In the genomic region with DNA sequence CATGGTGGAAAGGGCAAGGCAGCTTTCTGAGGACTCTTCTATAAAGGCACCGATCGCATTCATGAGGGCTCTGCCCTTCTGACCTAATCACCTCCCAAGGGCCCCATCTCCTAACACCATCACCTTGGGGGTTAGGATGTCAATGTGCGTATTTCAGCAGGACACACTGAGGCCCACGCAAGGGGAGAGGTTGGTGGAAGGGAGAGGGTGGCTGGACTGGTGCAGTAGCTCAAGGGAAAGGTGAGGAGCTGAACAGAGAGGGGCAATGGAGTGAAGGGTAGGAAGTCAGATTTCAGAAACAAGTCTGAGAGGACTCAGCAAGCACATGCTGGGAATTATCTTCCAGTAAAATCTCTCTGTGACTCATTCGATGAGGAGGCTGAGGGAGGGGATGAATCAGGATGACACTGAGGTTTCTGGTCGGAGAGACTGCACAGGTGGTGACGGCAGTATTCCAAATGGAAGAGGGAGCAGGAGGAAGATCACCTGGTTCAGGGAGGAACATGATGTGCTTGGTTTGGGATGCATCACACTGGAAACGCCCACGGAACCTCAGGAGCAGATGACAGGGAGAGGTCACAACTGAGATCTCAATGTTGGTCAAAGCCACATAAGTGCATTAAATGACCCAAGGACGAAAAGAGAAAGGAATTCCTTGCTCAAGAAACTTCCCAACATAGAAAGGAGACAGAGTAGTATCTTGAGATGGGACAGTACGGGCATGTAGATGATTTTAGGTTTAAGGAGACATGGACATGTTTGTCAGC, we compare ENCODE assay signal across 17 cellular contexts.
A peak's percentile ranks its signal among the peaks of the same experiment; 100 is the strongest.
DNase-seq lines count a peak whose midpoint lies in the region; ATAC-seq, FAIRE-seq and TF ChIP-seq lines count a peak whose summit lies in the region.
"Had no signal": no experiment of that assay in that cellular context is flagged by ENCODE, and none has a peak within 500 bp of the region (broad histone marks: within the 10 kb centered on the region; RNA-seq: fewer than 3 reads in every experiment).

No MANE protein-coding gene starts in this region.

- peaks cover 15% of the 10 kb centered on the region for H3K4me1 Mint-ChIP-seq in HFFc6 (ENCODE audit: low read depth)
- H3K4me1 Mint-ChIP-seq in stimulated activated naive B cell treated with anti-CD40 and anti-IgM and Interleukin-4, amounts not matched to agents 10 μg/mL and 1 μg/mL and 100 μg/mL, for 72 hours = no peaks in the 10 kb centered on the region
- H3K4me1 Mint-ChIP-seq: activated naive CD4-positive, alpha-beta T cell treated with anti-CD3 and anti-CD28 coated beads, Interleukin-2, amount 10 ng/mL, durations not matched to agents 7 days and 5 days; central memory CD8-positive, alpha-beta T cell; naive thymus-derived CD4-positive, alpha-beta T cell; WTC11 had no signal

- ATAC-seq in A549 = peak; percentile 77; a peak in 5 of 6 replicates
- ATAC-seq in RWPE2 (ENCODE audit: low read depth) = peak; percentile 98
- ATAC-seq in GM18861 (IDR thresholded peaks at IDR 0.05; ENCODE audit: unreplicated experiment) = no peak
- no peak for ATAC-seq in heart left ventricle
- no peak for ATAC-seq in GM19023 (IDR thresholded peaks at IDR 0.05; ENCODE audit: unreplicated experiment)
- no peak for ATAC-seq in stimulated activated naive B cell treated with anti-CD40 and anti-IgM and Interleukin-4, amounts not matched to agents 10 μg/mL and 1 μg/mL and 100 μg/mL, for 72 hours (replicated peaks)
- ATAC-seq: left cardiac atrium; naive thymus-derived CD4-positive, alpha-beta T cell; stimulated activated naive CD8-positive, alpha-beta T cell treated with anti-CD3 and anti-CD28 coated beads, Interleukin-15, Interleukin-2, amounts not matched to agents 100 U/mL and 50 U/mL, for 24 hours; WTC11 had no signal

- DNase-seq in A549 (ENCODE audit: low read depth in 1 of 2, low spot score in 1 of 2) (peak; percentile 36 to 66), HFFc6 (peak; percentile 88), RWPE2 (ENCODE audit: low spot score) (peak; percentile 68), islet precursor cell (peak; percentile 88), heart left ventricle (no peak)
- DNase-seq in stimulated activated naive B cell treated with anti-CD40 and anti-IgM and Interleukin-4, amounts not matched to agents 10 μg/mL and 1 μg/mL and 100 μg/mL, for 72 hours = no peak
- DNase-seq: activated naive CD4-positive, alpha-beta T cell treated with anti-CD3 and anti-CD28 coated beads, Interleukin-2, amount 10 ng/mL, durations not matched to agents 7 days and 5 days; glutamatergic neuron; left cardiac atrium; naive thymus-derived CD4-positive, alpha-beta T cell; NCI-H1092 treated with DMSO at 0.1 percent for 48 hours; retina; stimulated activated naive CD8-positive, alpha-beta T cell treated with anti-CD3 and anti-CD28 coated beads, Interleukin-15, Interleukin-2, amounts not matched to agents 100 U/mL and 50 U/mL, for 24 hours had no signal

- H3K27me3 Mint-ChIP-seq in HFFc6 (ENCODE audit: insufficient read depth) = no peaks in the 10 kb centered on the region; the same call in 1 of the 2 replicates
- H3K27me3 Mint-ChIP-seq in stimulated activated naive B cell treated with anti-CD40 and anti-IgM and Interleukin-4, amounts not matched to agents 10 μg/mL and 1 μg/mL and 100 μg/mL, for 72 hours = peaks cover 0 to 5% of the 10 kb centered on the region in 2 donors
- H3K27me3 Mint-ChIP-seq: activated naive CD4-positive, alpha-beta T cell treated with anti-CD3 and anti-CD28 coated beads, Interleukin-2, amount 10 ng/mL, durations not matched to agents 7 days and 5 days; central memory CD8-positive, alpha-beta T cell had no signal

- TF ChIP-seq POLR2A in A549 (IDR thresholded peaks at IDR 0.05; ENCODE audit: low read length) = no peak
- TF ChIP-seq POLR2A in heart left ventricle (IDR thresholded peaks at IDR 0.05) = no peak

- TF ChIP-seq RAD21 in A549 (conservative IDR thresholded peaks at IDR 0.05 in 1 of 2, IDR thresholded peaks at IDR 0.05 in 1 of 2) = no peak

- H3K4me3 ChIP-seq in A549 = no peak overlapping the region
- H3K4me3 ChIP-seq in RWPE2 (ENCODE audit: severe bottlenecking) = no peak overlapping the region
- no peak overlapping the region for H3K4me3 ChIP-seq in heart left ventricle

- no peaks in the 10 kb centered on the region for H3K27me3 ChIP-seq in RWPE2 (ENCODE audit: insufficient read depth, poor library complexity, severe bottlenecking)
- H3K27me3 ChIP-seq in heart left ventricle = peaks cover 0 to 8% (median 0%) of the 10 kb centered on the region in 9 donors

- H3K36me3 ChIP-seq in RWPE2 (ENCODE audit: low read depth) (no peaks in the 10 kb centered on the region), heart left ventricle (no peaks in the 10 kb centered on the region)

- H3K9me3 Mint-ChIP-seq in HFFc6 = no peaks in the 10 kb centered on the region
- peaks cover 0 to 2% of the 10 kb centered on the region in 2 donors for H3K9me3 Mint-ChIP-seq in stimulated activated naive B cell treated with anti-CD40 and anti-IgM and Interleukin-4, amounts not matched to agents 10 μg/mL and 1 μg/mL and 100 μg/mL, for 72 hours
- H3K9me3 Mint-ChIP-seq: activated naive CD4-positive, alpha-beta T cell treated with anti-CD3 and anti-CD28 coated beads, Interleukin-2, amount 10 ng/mL, durations not matched to agents 7 days and 5 days had no signal

- CTCF ChIA-PET in A549 (lab: Yijun Ruan, JAX) = no interaction called here

- H3K27ac ChIP-seq in A549 (peak overlapping the region; percentile 68 to 82), RWPE2 (ENCODE audit: poor library complexity, severe bottlenecking) (peak overlapping the region; percentile 62), heart left ventricle (no peak overlapping the region)

- no peaks in the 10 kb centered on the region for H3K9me3 ChIP-seq in A549
- H3K9me3 ChIP-seq in RWPE2 (ENCODE audit: severe bottlenecking) = peaks cover 4% of the 10 kb centered on the region
- no peaks in the 10 kb centered on the region for H3K9me3 ChIP-seq in heart left ventricle

- H3K4me1 ChIP-seq in A549 (peaks cover 12% of the 10 kb centered on the region; the same call in 2 of the 3 replicates), RWPE2 (ENCODE audit: insufficient read depth, poor library complexity, severe bottlenecking) (peaks cover 10% of the 10 kb centered on the region), heart left ventricle (no peaks in the 10 kb centered on the region)

- no peak overlapping the region; the same call in 1 of the 2 replicates for H3K4me3 Mint-ChIP-seq in HFFc6
- H3K4me3 Mint-ChIP-seq in stimulated activated naive B cell treated with anti-CD40 and anti-IgM and Interleukin-4, amounts not matched to agents 10 μg/mL and 1 μg/mL and 100 μg/mL, for 72 hours = no peak overlapping the region
- H3K4me3 Mint-ChIP-seq: activated naive CD4-positive, alpha-beta T cell treated with anti-CD3 and anti-CD28 coated beads, Interleukin-2, amount 10 ng/mL, durations not matched to agents 7 days and 5 days; central memory CD8-positive, alpha-beta T cell; naive thymus-derived CD4-positive, alpha-beta T cell; WTC11 had no signal

- 68% methylated on average over 11 of the region's 11 CpGs for WGBS in A549 (ENCODE audit: missing lambda C conversion rate)
- 80 to 86% (median 84%) methylated on average over 11 of the region's 11 CpGs for WGBS in heart left ventricle, 4 donors

- TF ChIP-seq EP300 in A549 (IDR thresholded peaks at IDR 0.05) = no peak

- no peak for TF ChIP-seq CTCF in A549 (IDR thresholded peaks at IDR 0.05)
- no peak for TF ChIP-seq CTCF in HFFc6 (IDR thresholded peaks at IDR 0.05)
- TF ChIP-seq CTCF in RWPE2 (IDR thresholded peaks at IDR 0.05; ENCODE audit: poor library complexity, severe bottlenecking) = no peak
- no peak for TF ChIP-seq CTCF in heart left ventricle (IDR thresholded peaks at IDR 0.05)

- H3K4me2 ChIP-seq in A549 = peak overlapping the region; percentile 47

- POLR2A ChIA-PET in A549 (lab: Yijun Ruan, JAX) = no interaction called here

- intact Hi-C loops in heart left ventricle (cut with DNase I) = no loop called here

- no peaks in the 10 kb centered on the region for H3K36me3 Mint-ChIP-seq in HFFc6 (ENCODE audit: low read depth)
- H3K36me3 Mint-ChIP-seq in stimulated activated naive B cell treated with anti-CD40 and anti-IgM and Interleukin-4, amounts not matched to agents 10 μg/mL and 1 μg/mL and 100 μg/mL, for 72 hours = no peaks in the 10 kb centered on the region
- H3K36me3 Mint-ChIP-seq: activated naive CD4-positive, alpha-beta T cell treated with anti-CD3 and anti-CD28 coated beads, Interleukin-2, amount 10 ng/mL, durations not matched to agents 7 days and 5 days; naive thymus-derived CD4-positive, alpha-beta T cell; WTC11 had no signal

- H3K27ac Mint-ChIP-seq in HFFc6 = peak overlapping the region; percentile 60
- H3K27ac Mint-ChIP-seq in stimulated activated naive B cell treated with anti-CD40 and anti-IgM and Interleukin-4, amounts not matched to agents 10 μg/mL and 1 μg/mL and 100 μg/mL, for 72 hours = no peak overlapping the region
- H3K27ac Mint-ChIP-seq: activated naive CD4-positive, alpha-beta T cell treated with anti-CD3 and anti-CD28 coated beads, Interleukin-2, amount 10 ng/mL, durations not matched to agents 7 days and 5 days; naive thymus-derived CD4-positive, alpha-beta T cell; WTC11 had no signal

- no peak for FAIRE-seq in A549 (lab: Jason Lieb, UNC)

TF ChIP-seq in A549, 52 proteins besides CTCF, POLR2A, EP300 and RAD21 (continues in another document):
- TF ChIP-seq CBX2 (IDR thresholded peaks at IDR 0.05; ENCODE audit: borderline replicate concordance, low read depth) (no peak), NPAS2 (CRISPR knock-in tag; IDR thresholded peaks at IDR 0.05; ENCODE audit: borderline replicate concordance) (no peak), GATA3 (IDR thresholded peaks at IDR 0.05; ENCODE audit: borderline replicate concordance) (peak; percentile 73; the same call in 1 of the 2 replicates), RCOR1 (IDR thresholded peaks at IDR 0.05; ENCODE audit: low read depth, low read length) (no peak), ESRRA (IDR thresholded peaks at IDR 0.05; ENCODE audit: borderline replicate concordance, low read length) (no peak)
- TF ChIP-seq, protein P1, sequence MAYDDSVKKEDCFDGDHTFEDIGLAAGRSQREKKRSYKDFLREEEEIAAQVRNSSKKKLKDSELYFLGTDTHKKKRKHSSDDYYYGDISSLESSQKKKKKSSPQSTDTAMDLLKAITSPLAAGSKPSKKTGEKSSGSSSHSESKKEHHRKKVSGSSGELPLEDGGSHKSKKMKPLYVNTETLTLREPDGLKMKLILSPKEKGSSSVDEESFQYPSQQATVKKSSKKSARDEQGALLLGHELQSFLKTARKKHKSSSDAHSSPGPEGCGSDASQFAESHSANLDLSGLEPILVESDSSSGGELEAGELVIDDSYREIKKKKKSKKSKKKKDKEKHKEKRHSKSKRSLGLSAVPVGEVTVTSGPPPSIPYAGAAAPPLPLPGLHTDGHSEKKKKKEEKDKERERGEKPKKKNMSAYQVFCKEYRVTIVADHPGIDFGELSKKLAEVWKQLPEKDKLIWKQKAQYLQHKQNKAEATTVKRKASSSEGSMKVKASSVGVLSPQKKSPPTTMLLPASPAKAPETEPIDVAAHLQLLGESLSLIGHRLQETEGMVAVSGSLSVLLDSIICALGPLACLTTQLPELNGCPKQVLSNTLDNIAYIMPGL (CRISPR knock-in tag; IDR thresholded peaks at IDR 0.05; ENCODE audit: borderline replicate concordance) = no peak

Comparison
In these comparisons a context has a peak if more than half of its experiments do, and no peak if none do; other contexts are left out.
1. ATAC-seq: peak in A549 (2 of 2) and RWPE2 (single experiment); none in GM18861 (single experiment), heart left ventricle (0 of 4), GM19023 (single experiment) and stimulated activated naive B cell treated with anti-CD40 and anti-IgM and Interleukin-4, amounts not matched to agents 10 μg/mL and 1 μg/mL and 100 μg/mL, for 72 hours (0 of 2).
2. DNase-seq: peak in A549 (2 of 2), HFFc6 (single experiment), RWPE2 (single experiment) and islet precursor cell (single experiment); none in heart left ventricle (0 of 5) and stimulated activated naive B cell treated with anti-CD40 and anti-IgM and Interleukin-4, amounts not matched to agents 10 μg/mL and 1 μg/mL and 100 μg/mL, for 72 hours (single experiment).
3. H3K27ac ChIP-seq: peak in A549 (2 of 2) and RWPE2 (single experiment); none in heart left ventricle (0 of 12).